ENCODE assay signal across 14 cellular contexts in genomic region chr19:55014714-55015113, GRCh38. TPM values are rescaled to one million over a fixed set of nuclear protein-coding genes. Genes with fewer than 3 reads are reported as not detected.
DNase-seq lines count a peak whose midpoint lies in the region; ATAC-seq and TF ChIP-seq lines count a peak whose summit lies in the region.
"Had no signal": no experiment of that assay in that cellular context is flagged by ENCODE, and none has a peak within 500 bp of the region (broad histone marks: within the 10 kb centered on the region; RNA-seq: fewer than 3 reads in every experiment).

No MANE protein-coding gene starts in this region.

- no peaks in the 10 kb centered on the region for H3K27me3 ChIP-seq in lower lobe of right lung (ENCODE audit: low read depth)

- H3K27me3 Mint-ChIP-seq in activated CD4-positive, alpha-beta memory T cell treated with anti-CD3 and anti-CD28 coated beads, Interleukin-2, amount 10 ng/mL, durations not matched to agents 7 days and 5 days = no peaks in the 10 kb centered on the region

- H3K4me3 ChIP-seq in lower lobe of right lung = no peak overlapping the region
- H3K4me3 ChIP-seq: GM23338 had no signal

- no peak for TF ChIP-seq CTCF in lower lobe of right lung (IDR thresholded peaks at IDR 0.05)

- H3K4me1 ChIP-seq in lower lobe of right lung = no peaks in the 10 kb centered on the region

- H3K4me3 Mint-ChIP-seq in activated CD4-positive, alpha-beta memory T cell treated with anti-CD3 and anti-CD28 coated beads, Interleukin-2, amount 10 ng/mL, durations not matched to agents 7 days and 5 days = peak overlapping the region; percentile 35
- H3K4me3 Mint-ChIP-seq: activated T-cell treated with anti-CD3 and anti-CD28 coated beads, Interleukin-2, amount 50 U/mL, for 4 hours; GM23338 had no signal

- POLR2A ChIA-PET in activated CD4-positive, alpha-beta memory T cell treated with anti-CD3 and anti-CD28 coated beads, Interleukin-2, amount 10 ng/mL, durations not matched to agents 7 days and 5 days (lab: Charles Lee) = no interaction called here

- intact Hi-C loops in lower lobe of right lung (cut with DNase I) = no loop called here

- peaks cover 25% of the 10 kb centered on the region for H3K36me3 Mint-ChIP-seq in activated CD4-positive, alpha-beta memory T cell treated with anti-CD3 and anti-CD28 coated beads, Interleukin-2, amount 10 ng/mL, durations not matched to agents 7 days and 5 days (ENCODE audit: low read depth)

- CTCF ChIA-PET in activated CD4-positive, alpha-beta memory T cell treated with anti-CD3 and anti-CD28 coated beads, Interleukin-2, amount 10 ng/mL, durations not matched to agents 7 days and 5 days (lab: Charles Lee) = no interaction called here

- peak overlapping the region; percentile 49 for H3K27ac ChIP-seq in lower lobe of right lung
- H3K27ac ChIP-seq: 22Rv1 had no signal

- peaks cover 10% of the 10 kb centered on the region for H3K9me3 Mint-ChIP-seq in activated CD4-positive, alpha-beta memory T cell treated with anti-CD3 and anti-CD28 coated beads, Interleukin-2, amount 10 ng/mL, durations not matched to agents 7 days and 5 days

- peak; percentile 57 to 61 for ATAC-seq in lower lobe of right lung
- no peak for ATAC-seq in GM18861 (IDR thresholded peaks at IDR 0.05; ENCODE audit: unreplicated experiment)
- ATAC-seq: GM23338 had no signal

- DNase-seq in DMS 273 (lab: John Stamatoyannopoulos, UW; ENCODE audit: unreplicated experiment) = peak; percentile 17
- DNase-seq in DMS 273 treated with DMSO at 0.1 percent for 48 hours (lab: John Stamatoyannopoulos, UW) = no peak
- DNase-seq in HT1080 (ENCODE audit: low read depth) = peak; percentile 65
- peak; percentile 27 for DNase-seq in activated CD4-positive, alpha-beta memory T cell treated with anti-CD3 and anti-CD28 coated beads, Interleukin-2, amount 10 ng/mL, durations not matched to agents 7 days and 5 days
- DNase-seq in lower lobe of right lung = no peak
- no peak for DNase-seq in NCI-H526 treated with DMSO at 0.1 percent for 48 hours (lab: John Stamatoyannopoulos, UW)
- no peak for DNase-seq in mesenteric fat pad (ENCODE audit: low spot score)
- DNase-seq: activated T-cell treated with anti-CD3 and anti-CD28 coated beads, Interleukin-2, amount 50 U/mL, for 4 hours; cortex of kidney; Karpas-422; NCI-H510A treated with DMSO at 0.1 percent for 48 hours had no signal

- H3K36me3 ChIP-seq in lower lobe of right lung = no peaks in the 10 kb centered on the region

- H3K4me1 Mint-ChIP-seq in activated CD4-positive, alpha-beta memory T cell treated with anti-CD3 and anti-CD28 coated beads, Interleukin-2, amount 10 ng/mL, durations not matched to agents 7 days and 5 days = no peaks in the 10 kb centered on the region

- H3K9me3 ChIP-seq in lower lobe of right lung = no peaks in the 10 kb centered on the region

- H3K27ac Mint-ChIP-seq in activated CD4-positive, alpha-beta memory T cell treated with anti-CD3 and anti-CD28 coated beads, Interleukin-2, amount 10 ng/mL, durations not matched to agents 7 days and 5 days = peak overlapping the region; percentile 45
- H3K27ac Mint-ChIP-seq: GM23338 had no signal

RNA-seq across cellular contexts. Expression of gene GP6, which starts 23.4 kb away (rescaled TPM):
- 0.03 and 0.05 TPM in 2 replicates for total RNA-seq in HT1080 (2014; rRNA removed; shearing (Covaris generic))
- polyA plus RNA-seq in HT1080 (2015; cell fraction: cytosol; rRNA removed) = 0.05 TPM in 1 of 2 replicates, not detected in the other
- 0.33 TPM in 1 of 2 replicates, not detected in the other for polyA plus RNA-seq in HT1080 (2015; cell fraction: nucleus; rRNA removed)
- total RNA-seq in activated CD4-positive, alpha-beta memory T cell treated with anti-CD3 and anti-CD28 coated beads, Interleukin-2, amount 10 ng/mL, durations not matched to agents 7 days and 5 days = under 1 TPM in 1 of 2 experiments, not detected in 1; 0.18 TPM
- total RNA-seq in lower lobe of right lung = 0.95 TPM
- total RNA-seq in mesenteric fat pad = 0.19 TPM

RNA-seq across cellular contexts. Expression of gene RDH13, which starts 48.2 kb away (rescaled TPM):
- total RNA-seq in HT1080 (2014; rRNA removed; shearing (Covaris generic)) = 15.6 and 18.6 TPM in 2 replicates
- polyA plus RNA-seq in HT1080 (2015; cell fraction: cytosol; rRNA removed) = 6.1 and 8.4 TPM in 2 replicates
- 10.7 and 13.7 TPM in 2 replicates for polyA plus RNA-seq in HT1080 (2015; cell fraction: nucleus; rRNA removed)
- 10 to 100 TPM; 15.3 to 15.5 TPM for total RNA-seq in activated CD4-positive, alpha-beta memory T cell treated with anti-CD3 and anti-CD28 coated beads, Interleukin-2, amount 10 ng/mL, durations not matched to agents 7 days and 5 days
- total RNA-seq in lower lobe of right lung (26.0 TPM), mesenteric fat pad (8.2 TPM)

RNA-seq across cellular contexts. Expression of gene NLRP2, which starts 48.5 kb away (rescaled TPM):
- total RNA-seq in HT1080 (2014; rRNA removed; shearing (Covaris generic)) = not detected in 2 replicates
- not detected in 2 replicates for polyA plus RNA-seq in HT1080 (2015; cell fraction: cytosol; rRNA removed)
- 0.23 and 0.31 TPM in 2 replicates for polyA plus RNA-seq in HT1080 (2015; cell fraction: nucleus; rRNA removed)
- 10 to 100 TPM; 14.3 to 14.8 TPM for total RNA-seq in activated CD4-positive, alpha-beta memory T cell treated with anti-CD3 and anti-CD28 coated beads, Interleukin-2, amount 10 ng/mL, durations not matched to agents 7 days and 5 days
- total RNA-seq in lower lobe of right lung (22.7 TPM), mesenteric fat pad (0.55 TPM)

Comparison
In these comparisons a context has a peak if more than half of its experiments do, and no peak if none do; other contexts are left out.
1. DNase-seq: peak in DMS 273 (single experiment), HT1080 (single experiment) and activated CD4-positive, alpha-beta memory T cell treated with anti-CD3 and anti-CD28 coated beads, Interleukin-2, amount 10 ng/mL, durations not matched to agents 7 days and 5 days (single experiment); none in DMS 273 treated with DMSO at 0.1 percent for 48 hours (single experiment), lower lobe of right lung (single experiment), NCI-H526 treated with DMSO at 0.1 percent for 48 hours (single experiment) and mesenteric fat pad (single experiment).